Comparison of ENCODE assay signal across 13 cellular contexts in genomic region chr7:101739757-101740398, GRCh38.
DNase-seq lines count a peak whose midpoint lies in the region; ATAC-seq and FAIRE-seq lines count a peak whose summit lies in the region.
"Had no signal": no experiment of that assay in that cellular context is flagged by ENCODE, and none has a peak within 500 bp of the region (broad histone marks: within the 10 kb centered on the region; RNA-seq: fewer than 3 reads in every experiment).

No MANE protein-coding gene starts in this region.

- peak overlapping the region in 8 of 11 experiments; percentile 72 to 84 (median 78); a peak in 16 of 22 replicates for H3K9ac ChIP-seq in BLaER1 treated with 17β-estradiol and CSF1 and Interleukin-3, amounts not matched to agents 10 nM and 100 nM
- no peak overlapping the region for H3K9ac ChIP-seq in Karpas-422 (ENCODE audit: low read length)

- no peaks in the 10 kb centered on the region for H4K20me1 ChIP-seq in BLaER1 treated with 17β-estradiol and CSF1 and Interleukin-3, amounts not matched to agents 10 nM and 100 nM
- no peaks in the 10 kb centered on the region for H4K20me1 ChIP-seq in Karpas-422 (ENCODE audit: insufficient read depth, low read depth, low read length)

- FAIRE-seq in RCC 7860 (lab: Jason Lieb, UNC): no peak

- no peak overlapping the region for H2AFZ ChIP-seq in Karpas-422 (ENCODE audit: low read length)

- H3K27me3 ChIP-seq in BLaER1 treated with 17β-estradiol and CSF1 and Interleukin-3, amounts not matched to agents 10 nM and 100 nM: no peaks in the 10 kb centered on the region
- no peaks in the 10 kb centered on the region for H3K27me3 ChIP-seq in H7 (ENCODE audit: control insufficient read depth, insufficient read depth, low read length)
- no peaks in the 10 kb centered on the region for H3K27me3 ChIP-seq in Karpas-422 (ENCODE audit: low read length)

- H3K9me3 ChIP-seq in BLaER1 treated with 17β-estradiol and CSF1 and Interleukin-3, amounts not matched to agents 10 nM and 100 nM (replicated peaks in 1 of 11): no peaks in the 10 kb centered on the region; a peak in 1 of 22 replicates
- no peaks in the 10 kb centered on the region for H3K9me3 ChIP-seq in Karpas-422 (ENCODE audit: low read length)

- peaks cover 50 to 84% (median 71%) of the 10 kb centered on the region in 10 experiments for H3K4me1 ChIP-seq in BLaER1 treated with 17β-estradiol and CSF1 and Interleukin-3, amounts not matched to agents 10 nM and 100 nM
- peaks cover 13% of the 10 kb centered on the region for H3K4me1 ChIP-seq in Karpas-422 (ENCODE audit: low read length)

- DNase-seq in H7 (peak; percentile 37), RCC 7860 (ENCODE audit: low spot score) (peak; percentile 23), kidney tubule cell (ENCODE audit: low spot score) (peak; percentile 51), SIG-M5 (lab: John Stamatoyannopoulos, UW) (no peak), Karpas-422 (no peak), NCI-H128 (lab: John Stamatoyannopoulos, UW; ENCODE audit: unreplicated experiment) (no peak)
- DNase-seq: activated T-cell treated with anti-CD3 and anti-CD28 coated beads for 4 hours; stimulated activated naive CD8-positive, alpha-beta T cell treated with anti-CD3 and anti-CD28 coated beads, Interleukin-15, amount 100 ng/mL, for 72 hours; WERI-Rb-1 had no signal

- H3K27ac ChIP-seq in BLaER1 treated with 17β-estradiol and CSF1 and Interleukin-3, amounts not matched to agents 10 nM and 100 nM: peak overlapping the region in 9 of 11 experiments; percentile 53 to 93 (median 89); a peak in 18 of 22 replicates
- H3K27ac ChIP-seq in Karpas-422 (ENCODE audit: low read length): no peak overlapping the region
- H3K27ac ChIP-seq: SK-N-MC, WERI-Rb-1 had no signal

- no peak for ATAC-seq in GM19397 (IDR thresholded peaks at IDR 0.05; ENCODE audit: unreplicated experiment)
- ATAC-seq: sciatic nerve had no signal

- H3K36me3 ChIP-seq in BLaER1 treated with 17β-estradiol and CSF1 and Interleukin-3, amounts not matched to agents 10 nM and 100 nM: no peaks in the 10 kb centered on the region
- H3K36me3 ChIP-seq in H7 (replicated peaks; ENCODE audit: control insufficient read depth, insufficient read depth, low read length): no peaks in the 10 kb centered on the region
- H3K36me3 ChIP-seq in Karpas-422 (ENCODE audit: insufficient read depth, low read length): no peaks in the 10 kb centered on the region
- H3K36me3 ChIP-seq: WERI-Rb-1 had no signal

- H3K79me2 ChIP-seq in Karpas-422 (ENCODE audit: low read length): no peaks in the 10 kb centered on the region

- no peaks in the 10 kb centered on the region for H3K9me2 ChIP-seq in Karpas-422 (replicated peaks; ENCODE audit: insufficient read depth, low read length)

- H3K4me2 ChIP-seq in BLaER1 treated with 17β-estradiol and CSF1 and Interleukin-3, amounts not matched to agents 10 nM and 100 nM: peak overlapping the region; percentile 60 to 96 (median 85)
- H3K4me2 ChIP-seq in Karpas-422 (ENCODE audit: low read depth, low read length, poor library complexity, severe bottlenecking): no peak overlapping the region

- peak overlapping the region in 2 of 10 experiments; percentile 7 to 31; a peak in 3 of 20 replicates for H3K4me3 ChIP-seq in BLaER1 treated with 17β-estradiol and CSF1 and Interleukin-3, amounts not matched to agents 10 nM and 100 nM
- H3K4me3 ChIP-seq in H7 (ENCODE audit: insufficient read depth, low read depth, low read length) (no peak overlapping the region), Karpas-422 (ENCODE audit: low read length) (no peak overlapping the region)
- H3K4me3 ChIP-seq: SK-N-MC had no signal

Comparison
In these comparisons a context has a peak if more than half of its experiments do, and no peak if none do; other contexts are left out.
1. DNase-seq: peak in H7 (single experiment), RCC 7860 (single experiment) and kidney tubule cell (single experiment); none in SIG-M5 (single experiment), Karpas-422 (single experiment) and NCI-H128 (single experiment).